Comparison of ENCODE assay signal across 10 cellular contexts in the genomic region with DNA sequence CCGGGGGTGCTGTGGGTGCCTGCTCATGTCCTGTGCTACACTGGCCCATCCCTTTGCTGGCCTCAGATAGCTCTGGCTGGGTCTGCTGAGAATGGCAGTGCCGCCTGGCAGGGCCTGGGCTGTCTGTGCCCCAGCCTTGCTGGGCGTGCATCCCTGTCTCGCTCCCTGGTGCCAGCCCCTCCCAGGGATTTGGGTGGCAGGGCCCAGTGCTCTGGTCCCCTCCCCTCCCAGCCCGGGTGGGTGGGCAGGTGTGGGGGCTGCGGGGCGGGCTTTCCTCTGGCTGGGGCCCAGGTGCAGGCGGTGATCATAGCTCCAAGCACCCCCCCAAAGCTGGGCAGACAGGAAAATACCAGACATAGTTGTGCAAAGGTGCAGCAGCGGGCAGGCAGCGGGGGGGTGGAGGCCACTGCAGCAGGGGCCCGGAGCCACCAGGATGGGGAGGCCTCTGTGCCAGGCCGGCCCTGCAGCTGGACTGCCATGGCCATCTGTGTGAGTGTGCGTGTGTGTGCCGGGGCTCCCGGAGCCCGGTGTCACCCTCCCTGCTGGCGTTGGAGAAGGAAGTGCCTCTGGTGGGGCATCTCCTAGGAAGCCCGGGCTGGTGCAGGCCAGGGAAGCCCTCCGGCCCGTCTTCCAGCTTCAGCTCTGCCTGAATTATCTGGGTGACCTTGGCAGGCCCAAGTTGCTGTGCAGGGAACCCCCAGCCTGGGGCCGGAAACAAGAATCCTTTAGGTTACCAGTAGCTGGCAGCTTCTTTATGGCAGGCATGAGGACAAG. TPM values are rescaled to one million over a fixed set of nuclear protein-coding genes. Genes with fewer than 3 reads are reported as not detected.
DNase-seq lines count a peak whose midpoint lies in the region; ATAC-seq, FAIRE-seq and TF ChIP-seq lines count a peak whose summit lies in the region.
"Had no signal": no experiment of that assay in that cellular context is flagged by ENCODE, and none has a peak within 500 bp of the region (broad histone marks: within the 10 kb centered on the region; RNA-seq: fewer than 3 reads in every experiment).

No MANE protein-coding gene starts in this region.

- POLR2A ChIA-PET in HEK293 (lab: Yijun Ruan, JAX): interaction anchor here (1.1 kb wide), 1 partner anchor 52 kb away, joined by 3 read pairs; no protein-coding TSS in a partner anchor
- POLR2A ChIA-PET in HepG2 (lab: Yijun Ruan, JAX): interaction anchor here (1.0 to 2.5 kb wide), 7 partner anchors 9 to 69 kb away, joined by 3 to 11 read pairs (median 6); a partner anchor contains a TSS

- H3K9me3 ChIP-seq in HEK293 (ENCODE audit: control insufficient read depth, insufficient read depth, low read depth, low read length) (no peaks in the 10 kb centered on the region), HepG2 (ENCODE audit: low read length) (no peaks in the 10 kb centered on the region)

- BruUV-seq in HepG2 (replicated peaks; lab: Mats Ljungman, UMichigan): no TSS peak

- TF ChIP-seq CTCF in HEK293 (tag by site-specific recombination; IDR thresholded peaks at IDR 0.05) (no peak), dorsolateral prefrontal cortex (IDR thresholded peaks at IDR 0.05 in 54 of 56, conservative IDR thresholded peaks at IDR 0.05 in 2 of 56; ENCODE audit: low read depth in 1 of 56, partially characterized antibody in 56 of 56) (no peak), HepG2 (CRISPR knock-in tag; IDR thresholded peaks at IDR 0.05) (no peak), GM20000 (IDR thresholded peaks at IDR 0.05; ENCODE audit: extremely low read depth, missing control alignments) (no peak)

- WGBS in HepG2 (ENCODE audit: low lambda C conversion rate): no CpG with 5 or more reads among the region's 21 CpGs

- CTCF ChIA-PET in HEK293 (lab: Yijun Ruan, JAX) (interaction anchor here (1.0 kb wide), 1 partner anchor 34 kb away, joined by 3 read pairs; no protein-coding TSS in a partner anchor), HepG2 (lab: Yijun Ruan, JAX; ENCODE audit: low intra/inter-chr PET ratio, low total read pairs) (no interaction called here)

- H3K27ac ChIP-seq in HEK293 (ENCODE audit: extremely low read depth, low read depth, low read length) (0 out of 2 replicates have a peak overlapping the region, but pooled peaks have one; percentile 16), dorsolateral prefrontal cortex (peak overlapping the region in 57 of 59 donors; percentile 20 to 88 (median 74)), HepG2 (ENCODE audit: extremely low read length, insufficient read depth, low read length) (no peak overlapping the region), substantia nigra (ENCODE audit: low read depth, low read length, poor library complexity, severe bottlenecking) (peak overlapping the region; percentile 49)

- intact Hi-C loops in dorsolateral prefrontal cortex (cut with DNase I) (loop anchor here in 1 of 2 donors (10.0 kb wide), 2 partner anchors 628 to 798 kb away; no protein-coding TSS in a partner anchor), HepG2 (cut with micrococcal nuclease; ENCODE audit: unreplicated experiment) (no loop called here)

- peak overlapping the region; percentile 66; the same call in 1 of the 2 replicates for H3K9ac ChIP-seq in HepG2 (ENCODE audit: insufficient read depth, low read depth, low read length)

- H3K4me2 ChIP-seq in HepG2 (ENCODE audit: low read depth, low read length): peak overlapping the region; percentile 95

- ATAC-seq in HepG2: peak; percentile 22
- no peak for ATAC-seq in GM21360 (IDR thresholded peaks at IDR 0.05; ENCODE audit: unreplicated experiment)

- no peak for TF ChIP-seq RAD21 in HepG2 (CRISPR knock-in tag; IDR thresholded peaks at IDR 0.05)

- peak in 7 of 10 donors; percentile 51 to 69 (median 61) for DNase-seq in dorsolateral prefrontal cortex
- no peak for DNase-seq in HepG2 (ENCODE audit: low spot score)
- peak in 31 of 49 donors; percentile 6 to 75 (median 43) for DNase-seq in substantia nigra (lab: John Stamatoyannopoulos, UW)
- DNase-seq in GM20000 (ENCODE audit: low spot score): no peak
- no peak for DNase-seq in DMS 273 (lab: John Stamatoyannopoulos, UW; ENCODE audit: unreplicated experiment)
- no peak for DNase-seq in DMS153 treated with DMSO at 0.1 percent for 48 hours (lab: John Stamatoyannopoulos, UW; ENCODE audit: unreplicated experiment)
- DNase-seq: NCI-H526, T-helper 2 cell had no signal

- no peaks in the 10 kb centered on the region for H3K36me3 ChIP-seq in HEK293 (ENCODE audit: control insufficient read depth in 2 of 2, insufficient read depth in 1 of 2, low read length in 2 of 2)
- no peaks in the 10 kb centered on the region for H3K36me3 ChIP-seq in HepG2 (replicated peaks in 1 of 2; ENCODE audit: control insufficient read depth in 1 of 2, insufficient read depth in 2 of 2, low read length in 2 of 2)

- no peak for TF ChIP-seq POLR2A in HepG2 (IDR thresholded peaks at IDR 0.05; ENCODE audit: insufficient read depth in 1 of 2, low read depth in 2 of 2, low read length in 2 of 2)

- no peak for TF ChIP-seq EP300 in HepG2 (IDR thresholded peaks at IDR 0.05; ENCODE audit: low read depth in 2 of 2, low read length in 2 of 2)
- no peak for TF ChIP-seq EP300 in HepG2 (CRISPR knock-in tag; IDR thresholded peaks at IDR 0.05; ENCODE audit: borderline replicate concordance)

- H3K79me2 ChIP-seq in HepG2 (ENCODE audit: insufficient read depth, low read length): no peaks in the 10 kb centered on the region

- no peaks in the 10 kb centered on the region for H3K27me3 ChIP-seq in dorsolateral prefrontal cortex
- H3K27me3 ChIP-seq in HepG2 (ENCODE audit: control insufficient read depth in 1 of 2, insufficient read depth in 2 of 2, low read length in 2 of 2): peaks cover 0 to 38% of the 10 kb centered on the region in 2 experiments; a peak in 2 of 5 replicates

- H3K4me1 ChIP-seq in HEK293 (ENCODE audit: control insufficient read depth, insufficient read depth, low read length) (no peaks in the 10 kb centered on the region), HepG2 (ENCODE audit: insufficient read depth, low read length) (peaks cover 75% of the 10 kb centered on the region)

- no peaks in the 10 kb centered on the region for H4K20me1 ChIP-seq in HepG2 (ENCODE audit: insufficient read depth, low read length)

- in situ Hi-C loops in HepG2 (cut with HindIII; ENCODE audit: extremely low pct_ligation_motif_present, low pct_unique_long_range_greater_than_20kb): loop anchor here (5.0 to 10.0 kb wide), 2 partner anchors 48 to 116 kb away; a partner anchor contains a TSS

- FAIRE-seq in HepG2 (lab: Jason Lieb, UNC): no peak

- H3K4me3 ChIP-seq in HEK293 (ENCODE audit: low read depth, low read length) (no peak overlapping the region), dorsolateral prefrontal cortex (peak overlapping the region in 3 of 59 donors; percentile 0 to 23 (median 9)), HepG2 (replicated peaks in 1 of 3; ENCODE audit: insufficient read depth in 1 of 3, low read depth in 2 of 3, low read length in 3 of 3) (peak overlapping the region; percentile 42 to 70 (median 51); a peak in 5 of 6 replicates)

- no peak overlapping the region for H2AFZ ChIP-seq in HepG2 (ENCODE audit: low read length)

RNA-seq across cellular contexts. Expression of a gene that starts 7.4 kb away (rescaled TPM):
- total RNA-seq in dorsolateral prefrontal cortex (10 to 100 TPM in 35 of 120 experiments, 1 to 10 TPM in 85; 5.4 to 21.8 (median 8.4) TPM), HepG2 (2016; rRNA removed; fragmentation: Illumina TruSeq; extraction: Trizol) (0.24 and 0.29 TPM in 2 replicates)
- 1.0 and 1.1 TPM in 2 replicates for total RNA-seq in HepG2 (2016; cell fraction: cytosol; rRNA removed; fragmentation: Illumina TruSeq; extraction: Trizol; ENCODE audit: low read depth)
- total RNA-seq in HepG2 (2016; cell fraction: insoluble cytoplasmic fraction; rRNA removed; fragmentation: Illumina TruSeq; extraction: Trizol): 0.18 and 0.30 TPM in 2 replicates
- 0.59 and 0.65 TPM in 2 replicates for total RNA-seq in HepG2 (2016; cell fraction: membrane; rRNA removed; fragmentation: Illumina TruSeq; extraction: Trizol)
- total RNA-seq in HepG2 (2016; cell fraction: nucleus; rRNA removed; fragmentation: Illumina TruSeq; extraction: Trizol): 0.34 and 0.63 TPM in 2 replicates
- 0.28 and 0.39 TPM in 2 replicates for polyA plus RNA-seq in HepG2 (2011; rRNA removed)
- 0.17 and 0.18 TPM in 2 replicates for polyA plus RNA-seq in HepG2 (2011; cell fraction: cytosol; rRNA removed)
- 1.1 and 1.3 TPM in 2 replicates for polyA plus RNA-seq in HepG2 (2011; cell fraction: nucleus; rRNA removed)
- polyA plus RNA-seq in HepG2 (2012): 0.91 and 2.0 TPM in 2 replicates
- polyA plus RNA-seq in HepG2 (2016; cell fraction: cytosol; fragmentation: Illumina TruSeq; extraction: Trizol; ENCODE audit: low read depth): 0.27 and 0.43 TPM in 2 replicates
- polyA plus RNA-seq in HepG2 (2016; cell fraction: insoluble cytoplasmic fraction; fragmentation: Illumina TruSeq; extraction: Trizol; ENCODE audit: low read depth): 0.70 and 0.86 TPM in 2 replicates
- 1.3 and 1.4 TPM in 2 replicates for polyA plus RNA-seq in HepG2 (2016; cell fraction: membrane; fragmentation: Illumina TruSeq; extraction: Trizol; ENCODE audit: low read depth)
- 1.6 and 1.8 TPM in 2 replicates for polyA plus RNA-seq in HepG2 (2016; cell fraction: nucleus; fragmentation: Illumina TruSeq; extraction: Trizol; ENCODE audit: insufficient read depth, low read depth)
- polyA minus RNA-seq in HepG2 (2011; rRNA and poly(A)+ RNA removed; ENCODE audit: low replicate concordance): 0.44 and 3.2 TPM in 2 replicates
- 0.18 and 0.99 TPM in 2 replicates for polyA minus RNA-seq in HepG2 (2011; cell fraction: cytosol; rRNA and poly(A)+ RNA removed)
- polyA minus RNA-seq in HepG2 (2011; cell fraction: nucleus; rRNA and poly(A)+ RNA removed): 0.25 and 0.52 TPM in 2 replicates

RNA-seq across cellular contexts. Expression of a gene that starts 27.9 kb away (rescaled TPM):
- total RNA-seq in dorsolateral prefrontal cortex: 10 to 100 TPM; 31.5 to 61.9 (median 44.6) TPM
- total RNA-seq in HepG2 (2016; rRNA removed; fragmentation: Illumina TruSeq; extraction: Trizol): 39.5 and 51.8 TPM in 2 replicates
- total RNA-seq in HepG2 (2016; cell fraction: cytosol; rRNA removed; fragmentation: Illumina TruSeq; extraction: Trizol; ENCODE audit: low read depth): 62.7 and 78.9 TPM in 2 replicates
- total RNA-seq in HepG2 (2016; cell fraction: insoluble cytoplasmic fraction; rRNA removed; fragmentation: Illumina TruSeq; extraction: Trizol): 44.0 and 55.1 TPM in 2 replicates
- total RNA-seq in HepG2 (2016; cell fraction: membrane; rRNA removed; fragmentation: Illumina TruSeq; extraction: Trizol): 48.0 and 59.1 TPM in 2 replicates
- total RNA-seq in HepG2 (2016; cell fraction: nucleus; rRNA removed; fragmentation: Illumina TruSeq; extraction: Trizol): 21.8 and 30.9 TPM in 2 replicates
- polyA plus RNA-seq in HepG2 (2011; rRNA removed): 51.5 and 64.5 TPM in 2 replicates
- 79.1 and 106 TPM in 2 replicates for polyA plus RNA-seq in HepG2 (2011; cell fraction: cytosol; rRNA removed)
- 59.7 and 63.8 TPM in 2 replicates for polyA plus RNA-seq in HepG2 (2011; cell fraction: nucleus; rRNA removed)
- 28.9 and 43.2 TPM in 2 replicates for polyA plus RNA-seq in HepG2 (2012)
- polyA plus RNA-seq in HepG2 (2016; cell fraction: cytosol; fragmentation: Illumina TruSeq; extraction: Trizol; ENCODE audit: low read depth): 51.5 and 69.1 TPM in 2 replicates
- 31.2 and 31.7 TPM in 2 replicates for polyA plus RNA-seq in HepG2 (2016; cell fraction: insoluble cytoplasmic fraction; fragmentation: Illumina TruSeq; extraction: Trizol; ENCODE audit: low read depth)
- polyA plus RNA-seq in HepG2 (2016; cell fraction: membrane; fragmentation: Illumina TruSeq; extraction: Trizol; ENCODE audit: low read depth): 35.5 and 47.0 TPM in 2 replicates
- polyA plus RNA-seq in HepG2 (2016; cell fraction: nucleus; fragmentation: Illumina TruSeq; extraction: Trizol; ENCODE audit: insufficient read depth, low read depth): 70.3 and 85.7 TPM in 2 replicates
- 22.9 and 24.5 TPM in 2 replicates for polyA minus RNA-seq in HepG2 (2011; rRNA and poly(A)+ RNA removed; ENCODE audit: low replicate concordance)
- 13.2 and 17.4 TPM in 2 replicates for polyA minus RNA-seq in HepG2 (2011; cell fraction: cytosol; rRNA and poly(A)+ RNA removed)
- polyA minus RNA-seq in HepG2 (2011; cell fraction: nucleus; rRNA and poly(A)+ RNA removed): 12.3 and 12.9 TPM in 2 replicates

RNA-seq across cellular contexts. Expression of a gene that starts 48.4 kb away (rescaled TPM):
- total RNA-seq in dorsolateral prefrontal cortex (10 to 100 TPM in 84 of 120 experiments, 1 to 10 TPM in 36; 3.9 to 49.4 (median 12.1) TPM), HepG2 (2016; rRNA removed; fragmentation: Illumina TruSeq; extraction: Trizol) (6.9 and 18.2 TPM in 2 replicates)
- 2.8 and 3.3 TPM in 2 replicates for total RNA-seq in HepG2 (2016; cell fraction: cytosol; rRNA removed; fragmentation: Illumina TruSeq; extraction: Trizol; ENCODE audit: low read depth)
- 5.9 and 17.8 TPM in 2 replicates for total RNA-seq in HepG2 (2016; cell fraction: insoluble cytoplasmic fraction; rRNA removed; fragmentation: Illumina TruSeq; extraction: Trizol)
- 5.8 and 6.6 TPM in 2 replicates for total RNA-seq in HepG2 (2016; cell fraction: membrane; rRNA removed; fragmentation: Illumina TruSeq; extraction: Trizol)
- 22.5 and 25.6 TPM in 2 replicates for total RNA-seq in HepG2 (2016; cell fraction: nucleus; rRNA removed; fragmentation: Illumina TruSeq; extraction: Trizol)
- polyA plus RNA-seq in HepG2 (2011; rRNA removed): 8.4 and 15.5 TPM in 2 replicates
- polyA plus RNA-seq in HepG2 (2011; cell fraction: cytosol; rRNA removed): 9.0 and 15.7 TPM in 2 replicates
- 47.1 and 58.1 TPM in 2 replicates for polyA plus RNA-seq in HepG2 (2011; cell fraction: nucleus; rRNA removed)
- polyA plus RNA-seq in HepG2 (2012): 9.8 and 16.9 TPM in 2 replicates
- polyA plus RNA-seq in HepG2 (2016; cell fraction: cytosol; fragmentation: Illumina TruSeq; extraction: Trizol; ENCODE audit: low read depth): 2.3 and 2.6 TPM in 2 replicates
- polyA plus RNA-seq in HepG2 (2016; cell fraction: insoluble cytoplasmic fraction; fragmentation: Illumina TruSeq; extraction: Trizol; ENCODE audit: low read depth): 7.7 and 10.2 TPM in 2 replicates
- 3.1 and 4.1 TPM in 2 replicates for polyA plus RNA-seq in HepG2 (2016; cell fraction: membrane; fragmentation: Illumina TruSeq; extraction: Trizol; ENCODE audit: low read depth)
- 40.8 and 43.4 TPM in 2 replicates for polyA plus RNA-seq in HepG2 (2016; cell fraction: nucleus; fragmentation: Illumina TruSeq; extraction: Trizol; ENCODE audit: insufficient read depth, low read depth)
- polyA minus RNA-seq in HepG2 (2011; rRNA and poly(A)+ RNA removed; ENCODE audit: low replicate concordance): 1.2 and 47.2 TPM in 2 replicates
- 18.8 and 21.5 TPM in 2 replicates for polyA minus RNA-seq in HepG2 (2011; cell fraction: cytosol; rRNA and poly(A)+ RNA removed)
- polyA minus RNA-seq in HepG2 (2011; cell fraction: nucleus; rRNA and poly(A)+ RNA removed): 32.1 and 35.9 TPM in 2 replicates

RNA-seq across cellular contexts. Expression of a gene that starts 50.4 kb away (rescaled TPM):
- total RNA-seq in dorsolateral prefrontal cortex (10 to 100 TPM in 119 of 120 experiments, 1 to 10 TPM in 1; 9.7 to 30.2 (median 16.2) TPM), HepG2 (2016; rRNA removed; fragmentation: Illumina TruSeq; extraction: Trizol) (10.4 and 12.2 TPM in 2 replicates)
- total RNA-seq in HepG2 (2016; cell fraction: cytosol; rRNA removed; fragmentation: Illumina TruSeq; extraction: Trizol; ENCODE audit: low read depth): 22.0 and 26.0 TPM in 2 replicates
- 8.6 and 13.4 TPM in 2 replicates for total RNA-seq in HepG2 (2016; cell fraction: insoluble cytoplasmic fraction; rRNA removed; fragmentation: Illumina TruSeq; extraction: Trizol)
- total RNA-seq in HepG2 (2016; cell fraction: membrane; rRNA removed; fragmentation: Illumina TruSeq; extraction: Trizol): 16.4 and 17.5 TPM in 2 replicates
- 6.4 and 7.5 TPM in 2 replicates for total RNA-seq in HepG2 (2016; cell fraction: nucleus; rRNA removed; fragmentation: Illumina TruSeq; extraction: Trizol)
- polyA plus RNA-seq in HepG2 (2011; rRNA removed): 13.0 and 15.6 TPM in 2 replicates
- polyA plus RNA-seq in HepG2 (2011; cell fraction: cytosol; rRNA removed): 4.7 and 8.9 TPM in 2 replicates
- polyA plus RNA-seq in HepG2 (2011; cell fraction: nucleus; rRNA removed): 12.3 and 16.1 TPM in 2 replicates
- 9.9 and 12.9 TPM in 2 replicates for polyA plus RNA-seq in HepG2 (2012)
- polyA plus RNA-seq in HepG2 (2016; cell fraction: cytosol; fragmentation: Illumina TruSeq; extraction: Trizol; ENCODE audit: low read depth): 4.9 and 5.3 TPM in 2 replicates
- polyA plus RNA-seq in HepG2 (2016; cell fraction: insoluble cytoplasmic fraction; fragmentation: Illumina TruSeq; extraction: Trizol; ENCODE audit: low read depth): 13.4 and 17.4 TPM in 2 replicates
- 7.5 and 7.9 TPM in 2 replicates for polyA plus RNA-seq in HepG2 (2016; cell fraction: membrane; fragmentation: Illumina TruSeq; extraction: Trizol; ENCODE audit: low read depth)
- polyA plus RNA-seq in HepG2 (2016; cell fraction: nucleus; fragmentation: Illumina TruSeq; extraction: Trizol; ENCODE audit: insufficient read depth, low read depth): 20.3 and 24.4 TPM in 2 replicates
- 36.2 and 88.6 TPM in 2 replicates for polyA minus RNA-seq in HepG2 (2011; rRNA and poly(A)+ RNA removed; ENCODE audit: low replicate concordance)
- 18.4 and 24.2 TPM in 2 replicates for polyA minus RNA-seq in HepG2 (2011; cell fraction: cytosol; rRNA and poly(A)+ RNA removed)
- 6.2 and 8.5 TPM in 2 replicates for polyA minus RNA-seq in HepG2 (2011; cell fraction: nucleus; rRNA and poly(A)+ RNA removed)

Comparison
In these comparisons a context has a peak if more than half of its experiments do, and no peak if none do; other contexts are left out.
1. DNase-seq: peak in dorsolateral prefrontal cortex (7 of 10) and substantia nigra (31 of 49); none in HepG2 (single experiment), GM20000 (single experiment), DMS 273 (single experiment) and DMS153 treated with DMSO at 0.1 percent for 48 hours (single experiment).